In the genomic region with DNA sequence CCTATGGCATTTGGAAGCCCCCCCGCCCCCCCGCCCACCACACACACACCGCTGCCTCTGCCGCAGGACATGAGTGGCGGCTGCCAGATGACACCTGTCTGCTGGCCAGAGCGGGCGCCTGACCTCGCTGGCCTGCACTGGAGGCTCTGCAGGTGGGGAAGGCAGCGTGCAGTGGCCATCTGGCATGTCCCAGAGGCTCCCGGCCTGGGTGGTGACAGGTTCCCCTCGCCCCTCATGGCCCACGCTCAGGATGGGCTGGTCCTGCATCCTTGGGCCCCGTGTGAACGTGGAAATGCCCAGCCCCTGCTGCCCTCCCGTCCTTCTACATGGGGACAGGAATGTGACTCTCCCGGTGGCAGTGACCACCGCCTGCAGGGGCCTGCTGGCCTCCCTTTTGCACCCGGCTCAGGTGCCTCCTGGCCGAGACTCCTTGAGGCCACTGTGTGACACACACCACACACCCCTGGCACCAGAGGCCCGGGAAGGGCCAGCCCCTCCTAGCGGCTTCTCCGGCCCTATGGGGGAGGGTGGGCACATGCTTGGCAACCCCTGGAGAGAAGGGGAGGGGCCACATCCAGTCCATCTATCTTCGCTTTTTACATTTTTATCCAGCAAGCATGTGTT, we compare ENCODE assay signal across 27 cellular contexts. TPM values are rescaled to one million over a fixed set of nuclear protein-coding genes. Genes with fewer than 3 reads are reported as not detected.
DNase-seq lines count a peak whose midpoint lies in the region; ATAC-seq, FAIRE-seq and TF ChIP-seq lines count a peak whose summit lies in the region.
"Had no signal": no experiment of that assay in that cellular context is flagged by ENCODE, and none has a peak within 500 bp of the region (broad histone marks: within the 10 kb centered on the region; RNA-seq: fewer than 3 reads in every experiment).

No MANE protein-coding gene starts in this region.

- no peak overlapping the region for H3K4me3 ChIP-seq in left ventricle myocardium inferior
- H3K4me3 ChIP-seq in kidney (ENCODE audit: low read length in 2 of 2), result no peak overlapping the region
- H3K4me3 ChIP-seq: BLaER1 treated with 17β-estradiol and CSF1 and Interleukin-3, amounts not matched to agents 10 nM and 100 nM; GM12878; GM23248; HAP-1 had no signal

- FAIRE-seq in kidney (lab: Jason Lieb, UNC), result no peak
- FAIRE-seq: A204.1, D721Med, GM12878, GM19239 had no signal

- H3K27ac ChIP-seq in left ventricle myocardium inferior (replicated peaks) (no peak overlapping the region), kidney (ENCODE audit: low read depth in 2 of 2, low read length in 2 of 2) (no peak overlapping the region)
- H3K27ac ChIP-seq: 22Rv1; BLaER1 treated with 17β-estradiol and CSF1 and Interleukin-3, amounts not matched to agents 10 nM and 100 nM; GM23248 had no signal

- no peak for TF ChIP-seq CTCF in left ventricle myocardium inferior (IDR thresholded peaks at IDR 0.05; ENCODE audit: borderline replicate concordance)
- TF ChIP-seq CTCF in kidney (IDR thresholded peaks at IDR 0.05; ENCODE audit: borderline replicate concordance, extremely low read depth, insufficient read depth), result no peak

- no peak for ATAC-seq in Right ventricle myocardium inferior
- ATAC-seq in left cardiac atrium, result no peak
- peak; percentile 69 for ATAC-seq in left ventricle myocardium superior
- ATAC-seq: GM12878 had no signal

- H3K9me3 ChIP-seq in left ventricle myocardium inferior (replicated peaks) (no peaks in the 10 kb centered on the region), kidney (ENCODE audit: control insufficient read depth in 1 of 2, low read length in 2 of 2) (no peaks in the 10 kb centered on the region)
- H3K9me3 ChIP-seq: BE2C; BLaER1 treated with 17β-estradiol and CSF1 and Interleukin-3, amounts not matched to agents 10 nM and 100 nM; HAP-1 had no signal

- no peak overlapping the region for H3K9ac ChIP-seq in kidney (ENCODE audit: low read length in 2 of 2)
- H3K9ac ChIP-seq: BLaER1 treated with 17β-estradiol and CSF1 and Interleukin-3, amounts not matched to agents 10 nM and 100 nM; GM23248 had no signal

- DNase-seq in Right ventricle myocardium inferior (ENCODE audit: missing footprints) (peak; percentile 54), left cardiac atrium (no peak), left ventricle myocardium superior (no peak), left ventricle myocardium inferior (no peak), kidney (peak; percentile 62), activated gamma-delta T cell (lab: John Stamatoyannopoulos, UW) (no peak), AG08395 (ENCODE audit: low spot score) (no peak)
- DNase-seq: AML-193; BE2C; CD4-positive, alpha-beta T cell; CD8-positive, alpha-beta memory T cell; DMS 273 treated with DMSO at 0.1 percent for 48 hours; DMS79; EL; GDM1; GM23248; HFFc6 had no signal

- H3K36me3 ChIP-seq in left ventricle myocardium inferior (no peaks in the 10 kb centered on the region), kidney (ENCODE audit: control insufficient read depth in 1 of 2, insufficient read depth in 2 of 2, low read length in 2 of 2) (no peaks in the 10 kb centered on the region)
- H3K36me3 ChIP-seq: BE2C; BLaER1 treated with 17β-estradiol and CSF1 and Interleukin-3, amounts not matched to agents 10 nM and 100 nM; HAP-1 had no signal

- peaks cover 68% of the 10 kb centered on the region for H3K27me3 ChIP-seq in left ventricle myocardium inferior (ENCODE audit: low read depth)

- H3K4me1 ChIP-seq in left ventricle myocardium inferior (peaks cover 9% of the 10 kb centered on the region), kidney (ENCODE audit: control insufficient read depth in 1 of 2, insufficient read depth in 1 of 2, low read depth in 1 of 2, low read length in 2 of 2) (no peaks in the 10 kb centered on the region)
- H3K4me1 ChIP-seq: BE2C, HAP-1 had no signal

- intact Hi-C loops in Right ventricle myocardium inferior (cut with DNase I) (no loop called here), left cardiac atrium (cut with DNase I) (no loop called here), left ventricle myocardium superior (cut with micrococcal nuclease) (no loop called here), left ventricle myocardium inferior (cut with micrococcal nuclease) (no loop called here), kidney (cut with DNase I) (no loop called here)

RNA-seq across cellular contexts. Expression of gene IRX4, which starts 30.3 kb away (rescaled TPM):
- total RNA-seq in Right ventricle myocardium inferior (17.6 TPM), left cardiac atrium (under 1 TPM; 0.18 to 0.50 TPM), left ventricle myocardium superior (19.6 TPM), left ventricle myocardium inferior (18.6 TPM), kidney (not detected)
- not detected for polyA plus RNA-seq in kidney (ENCODE audit: insufficient read depth, low read depth, low replicate concordance)
- total RNA-seq: CD4-positive, alpha-beta T cell; CD8-positive, alpha-beta memory T cell; GM12878; GM23248; H4; HFFc6 had no signal
- polyA plus RNA-seq: AG04450; CD14-positive monocyte; CD8-positive, alpha-beta memory T cell; GM12878; GM23248 had no signal

RNA-seq across cellular contexts. Expression of gene NDUFS6, which starts 51.2 kb away (rescaled TPM):
- total RNA-seq in Right ventricle myocardium inferior (134 TPM), left cardiac atrium (10 to 100 TPM; 84.2 to 86.1 TPM), left ventricle myocardium superior (128 TPM), left ventricle myocardium inferior (122 TPM), kidney (31.1 TPM)
- polyA plus RNA-seq in kidney (ENCODE audit: insufficient read depth, low read depth, low replicate concordance), result 164 TPM

RNA-seq across cellular contexts. Expression of gene MRPL36, which starts 52.8 kb away (rescaled TPM):
- 62.3 TPM for total RNA-seq in Right ventricle myocardium inferior
- total RNA-seq in left cardiac atrium, result 10 to 100 TPM; 47.3 to 50.9 TPM
- total RNA-seq in left ventricle myocardium superior, result 66.7 TPM
- total RNA-seq in left ventricle myocardium inferior, result 57.4 TPM
- 29.6 TPM for total RNA-seq in kidney
- 96.7 TPM for polyA plus RNA-seq in kidney (ENCODE audit: insufficient read depth, low read depth, low replicate concordance)

Comparison
In these comparisons a context has a peak if more than half of its experiments do, and no peak if none do; other contexts are left out.
1. DNase-seq: peak in Right ventricle myocardium inferior (single experiment) and kidney (single experiment); none in left cardiac atrium (single experiment), left ventricle myocardium superior (single experiment), left ventricle myocardium inferior (single experiment), activated gamma-delta T cell (single experiment) and AG08395 (single experiment).
2. RNA of gene IRX4, which starts 30.3 kb away (total RNA-seq): 19.6 TPM in left ventricle myocardium superior (single experiment), 18.6 TPM in left ventricle myocardium inferior (single experiment) and 17.6 TPM in Right ventricle myocardium inferior (single experiment); 0.18 to 0.50 TPM in left cardiac atrium and not detected in kidney (single experiment); every median in the first group is over 10 times any median in the second.